Comparison of ENCODE assay signal across 15 cellular contexts in genomic region chr20:25280051-25280573, GRCh38. TPM values are rescaled to one million over a fixed set of nuclear protein-coding genes. Genes with fewer than 3 reads are reported as not detected.
A peak's percentile ranks its signal among the peaks of the same experiment; 100 is the strongest.
DNase-seq lines count a peak whose midpoint lies in the region; ATAC-seq, FAIRE-seq and TF ChIP-seq lines count a peak whose summit lies in the region.
"Had no signal": no experiment of that assay in that cellular context is flagged by ENCODE, and none has a peak within 500 bp of the region (broad histone marks: within the 10 kb centered on the region; RNA-seq: fewer than 3 reads in every experiment).

No MANE protein-coding gene starts in this region.

- peak; percentile 37 to 49 for ATAC-seq in naive B cell (ENCODE audit: low read depth in 2 of 2)
- no peak for ATAC-seq in effector memory CD8-positive, alpha-beta T cell (replicated peaks)
- ATAC-seq: K562; natural killer cell treated with Interleukin-12 subunit alpha and Interleukin-12 subunit beta and Interleukin-15 and Interleukin-18, amount 100 ng/mL, for 72 hours had no signal

- no peak overlapping the region for H3K4me3 Mint-ChIP-seq in chondrocyte (ENCODE audit: unreplicated experiment)
- H3K4me3 Mint-ChIP-seq in naive B cell: peak overlapping the region in 2 of 8 donors; percentile 30 to 51
- no peak overlapping the region for H3K4me3 Mint-ChIP-seq in effector memory CD8-positive, alpha-beta T cell
- H3K4me3 Mint-ChIP-seq: natural killer cell treated with Interleukin-12 subunit alpha and Interleukin-12 subunit beta and Interleukin-15 and Interleukin-18, amount 100 ng/mL, for 72 hours had no signal

- H3K9me3 ChIP-seq in small intestine (ENCODE audit: control insufficient read depth, low read depth): no peaks in the 10 kb centered on the region
- H3K9me3 ChIP-seq: thoracic aorta had no signal

- peaks cover 15 to 33% of the 10 kb centered on the region in 2 donors for H3K36me3 ChIP-seq in small intestine (ENCODE audit: control insufficient read depth in 2 of 2, insufficient read depth in 2 of 2, low read length in 2 of 2)

- H3K9me3 Mint-ChIP-seq in chondrocyte (ENCODE audit: low read depth) (no peaks in the 10 kb centered on the region), naive B cell (no peaks in the 10 kb centered on the region)
- no peaks in the 10 kb centered on the region for H3K9me3 Mint-ChIP-seq in effector memory CD8-positive, alpha-beta T cell
- H3K9me3 Mint-ChIP-seq: natural killer cell treated with Interleukin-12 subunit alpha and Interleukin-12 subunit beta and Interleukin-15 and Interleukin-18, amount 100 ng/mL, for 72 hours had no signal

- H3K27ac ChIP-seq in small intestine (ENCODE audit: low read depth in 1 of 2, low read length in 1 of 2): no peak overlapping the region
- H3K27ac ChIP-seq: thoracic aorta had no signal

- no peaks in the 10 kb centered on the region for H3K4me1 ChIP-seq in small intestine (ENCODE audit: control insufficient read depth in 2 of 2, insufficient read depth in 1 of 2, low read depth in 1 of 2, low read length in 1 of 2)

- H3K27ac Mint-ChIP-seq in chondrocyte (ENCODE audit: unreplicated experiment) (no peak overlapping the region), naive B cell (peak overlapping the region in 2 of 6 donors; percentile 38 to 72)
- no peak overlapping the region for H3K27ac Mint-ChIP-seq in effector memory CD8-positive, alpha-beta T cell
- H3K27ac Mint-ChIP-seq: natural killer cell treated with Interleukin-12 subunit alpha and Interleukin-12 subunit beta and Interleukin-15 and Interleukin-18, amount 100 ng/mL, for 72 hours had no signal

- peak; percentile 98 for DNase-seq in COLO668 (lab: John Stamatoyannopoulos, UW; ENCODE audit: unreplicated experiment)
- peak; percentile 99 for DNase-seq in NCI-H2029 (lab: John Stamatoyannopoulos, UW)
- DNase-seq in chondrocyte (ENCODE audit: low spot score): peak; percentile 66
- DNase-seq in naive B cell: peak; percentile 40
- no peak for DNase-seq in HUDEP-2 (lab: John Stamatoyannopoulos, UW; ENCODE audit: unreplicated experiment in 76 of 76)
- no peak for DNase-seq in small intestine
- DNase-seq in effector memory CD8-positive, alpha-beta T cell: no peak
- no peak for DNase-seq in CD1c-positive myeloid dendritic cell (ENCODE audit: extremely low spot score)
- DNase-seq: dermis blood vessel endothelial cell; hippocampal formation; stimulated activated CD4-positive, alpha-beta T cell treated with anti-CD3 and anti-CD28 coated beads, Interleukin-4, amount 100 ng/mL, for 1 hour had no signal

- H3K36me3 Mint-ChIP-seq in chondrocyte (ENCODE audit: low read depth) (peaks cover 30% of the 10 kb centered on the region), naive B cell (peaks cover 11 to 26% of the 10 kb centered on the region in 2 donors)
- H3K36me3 Mint-ChIP-seq in effector memory CD8-positive, alpha-beta T cell (ENCODE audit: insufficient read depth): peaks cover 23% of the 10 kb centered on the region
- H3K36me3 Mint-ChIP-seq: natural killer cell treated with Interleukin-12 subunit alpha and Interleukin-12 subunit beta and Interleukin-15 and Interleukin-18, amount 100 ng/mL, for 72 hours had no signal

- H3K4me1 Mint-ChIP-seq in chondrocyte (ENCODE audit: low read depth): no peaks in the 10 kb centered on the region
- H3K4me1 Mint-ChIP-seq in naive B cell: peaks cover 22 to 38% (median 34%) of the 10 kb centered on the region in 3 donors
- H3K4me1 Mint-ChIP-seq in effector memory CD8-positive, alpha-beta T cell (ENCODE audit: low read depth in 2 of 2): peaks cover 5% of the 10 kb centered on the region in 2 donors

- H3K27me3 Mint-ChIP-seq in chondrocyte (ENCODE audit: low read depth) (no peaks in the 10 kb centered on the region), naive B cell (no peaks in the 10 kb centered on the region)
- no peaks in the 10 kb centered on the region for H3K27me3 Mint-ChIP-seq in effector memory CD8-positive, alpha-beta T cell
- H3K27me3 Mint-ChIP-seq: natural killer cell treated with Interleukin-12 subunit alpha and Interleukin-12 subunit beta and Interleukin-15 and Interleukin-18, amount 100 ng/mL, for 72 hours had no signal

- no peaks in the 10 kb centered on the region for H3K27me3 ChIP-seq in small intestine (ENCODE audit: control insufficient read depth in 2 of 2, insufficient read depth in 2 of 2, low read length in 2 of 2)

- TF ChIP-seq CTCF in chondrocyte (IDR thresholded peaks at IDR 0.05): no peak

- 63 to 83% (median 68%) methylated on average over 15 of the region's 15 CpGs for WGBS in small intestine, 3 donors

- FAIRE-seq in small intestine (lab: Jason Lieb, UNC): no peak
- FAIRE-seq: K562, TTC549 had no signal

- H3K4me3 ChIP-seq in small intestine (ENCODE audit: low read depth in 1 of 2, low read length in 2 of 2): no peak overlapping the region
- H3K4me3 ChIP-seq: K562, thoracic aorta had no signal

RNA-seq across cellular contexts. Expression of gene PYGB, which starts 32.2 kb away (rescaled TPM):
- 130 to 171 TPM (median 170 TPM) in 3 replicates for total RNA-seq in chondrocyte
- polyA plus RNA-seq in naive B cell (ENCODE audit: low read depth in 6 of 6) (10 to 100 TPM; 16.4 to 26.6 (median 22.8) TPM), small intestine (10 to 100 TPM; 25.7 to 37.0 (median 28.4) TPM)

Comparison
In these comparisons a context has a peak if more than half of its experiments do, and no peak if none do; other contexts are left out.
1. DNase-seq: peak in COLO668 (single experiment), NCI-H2029 (single experiment), chondrocyte (single experiment) and naive B cell (single experiment); none in HUDEP-2 (0 of 76), small intestine (single experiment), effector memory CD8-positive, alpha-beta T cell (0 of 3) and CD1c-positive myeloid dendritic cell (single experiment).